ENCODE assay signal across 9 cellular contexts in the genomic region with DNA sequence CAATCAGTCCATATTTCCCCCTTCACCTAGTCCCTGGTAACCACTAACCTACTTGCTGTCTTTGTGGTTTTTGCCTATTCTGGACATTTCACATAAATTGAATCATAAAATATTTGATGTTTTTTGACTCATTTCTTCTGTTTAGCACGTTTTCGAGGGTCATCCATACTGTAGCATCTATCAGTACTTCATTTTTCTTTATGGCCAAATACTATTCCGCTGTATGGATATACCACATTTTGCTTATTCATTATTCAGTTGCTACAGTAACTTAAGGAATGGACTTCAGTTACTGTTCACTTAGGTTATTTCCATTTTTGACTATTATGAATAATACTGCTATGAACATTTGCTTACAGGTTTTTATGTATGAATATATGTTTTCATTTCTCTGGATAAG.
"Had no signal": no experiment of that assay in that cellular context is flagged by ENCODE, and none has a peak within 500 bp of the region (broad histone marks: within the 10 kb centered on the region; RNA-seq: fewer than 3 reads in every experiment).

No MANE protein-coding gene starts in this region.

- ATAC-seq: GM23338, K562 had no signal

- H3K27ac Mint-ChIP-seq: GM23338 had no signal

- DNase-seq: H9, HCEC 1CT, IMR-90, KG1 had no signal

- FAIRE-seq: H1, H54, HTR-8/SVneo, K562 had no signal

- H3K4me3 ChIP-seq: GM23338, K562 had no signal

- H3K4me3 Mint-ChIP-seq: GM23338, H9 had no signal
